Comparison of ENCODE assay signal across 1 cellular context in genomic region chrX:153782871-153783270, GRCh38.
TF ChIP-seq lines count a peak whose summit lies in the region.

No MANE protein-coding gene starts in this region.

TF ChIP-seq in HepG2, 621 proteins besides CTCF, POLR2A, EP300 and RAD21:
- no peak for TF ChIP-seq ZNF253 (CRISPR knock-in tag; IDR thresholded peaks at IDR 0.05; ENCODE audit: borderline replicate concordance)
- peak; percentile 60 for TF ChIP-seq AGO2 (optimal IDR thresholded peaks at IDR 0.05; ENCODE audit: low read depth, low read length)
